8 cellular contexts compared by ENCODE assay signal in the genomic region with DNA sequence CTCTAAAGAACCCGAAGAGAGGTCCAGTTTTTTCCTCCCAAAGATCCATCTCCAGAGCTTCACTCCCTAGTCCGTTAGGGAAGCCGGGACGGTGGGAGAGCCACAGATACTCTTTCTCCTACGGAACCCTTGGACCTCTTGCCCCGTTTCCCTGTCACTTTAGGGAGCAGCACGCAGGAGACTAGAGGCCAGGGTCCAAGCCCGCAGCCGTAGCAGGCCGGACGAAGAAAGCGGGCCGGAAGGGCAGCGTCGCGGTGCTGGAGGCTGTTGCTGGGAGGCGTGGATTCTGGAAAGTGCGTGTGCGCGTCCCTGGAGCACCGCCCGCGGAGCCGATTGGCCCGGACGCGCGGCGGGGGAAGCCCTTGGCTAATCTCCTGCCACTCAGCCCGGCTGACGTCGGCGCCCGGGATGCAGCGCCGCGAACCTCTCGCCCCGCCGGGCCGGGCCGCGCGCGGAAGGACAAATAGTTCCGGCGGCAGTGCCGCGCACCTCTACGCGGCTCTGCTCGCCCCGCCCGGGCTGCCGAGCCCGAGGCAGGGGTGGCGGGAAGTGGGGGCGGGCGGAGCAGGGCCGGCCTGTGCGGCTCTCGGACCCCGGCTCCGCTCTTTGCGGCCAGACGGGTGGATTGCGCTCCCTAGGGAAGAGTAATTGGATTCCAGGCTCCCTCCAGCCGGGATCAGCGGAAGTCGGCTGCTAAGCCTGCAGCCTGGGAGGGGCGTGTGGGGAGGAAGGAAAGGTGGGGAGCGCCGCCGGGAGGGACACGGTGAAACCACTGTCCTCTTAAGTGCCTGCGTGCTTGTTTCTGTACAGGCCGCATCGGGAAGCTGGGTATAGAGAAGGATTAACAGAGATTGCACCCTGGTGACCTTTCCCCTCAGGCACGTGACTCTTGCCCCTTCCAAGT. TPM values are rescaled to one million over a fixed set of nuclear protein-coding genes. Genes with fewer than 3 reads are reported as not detected.
DNase-seq lines count a peak whose midpoint lies in the region; ATAC-seq and TF ChIP-seq lines count a peak whose summit lies in the region.

No MANE protein-coding gene starts in this region.

- H3K36me3 Mint-ChIP-seq in activated naive CD8-positive, alpha-beta T cell treated with anti-CD3 and anti-CD28 coated beads, Interleukin-2, amount 50 U/mL, for 24 hours (ENCODE audit: low read depth) = no peaks in the 10 kb centered on the region

- no peaks in the 10 kb centered on the region for H3K9me2 ChIP-seq in SU-DHL-6 (replicated peaks; ENCODE audit: insufficient read depth, low read length)

- H3K4me2 ChIP-seq in SU-DHL-6 (ENCODE audit: low read depth, low read length, poor library complexity, severe bottlenecking) (peak overlapping the region; percentile 65), parathyroid adenoma (ENCODE audit: low read length) (peak overlapping the region; percentile 77)

- peaks cover 27% of the 10 kb centered on the region for H3K4me1 Mint-ChIP-seq in activated naive CD8-positive, alpha-beta T cell treated with anti-CD3 and anti-CD28 coated beads, Interleukin-2, amount 50 U/mL, for 24 hours

- peak overlapping the region; percentile 79 for H3K9ac ChIP-seq in SU-DHL-6 (ENCODE audit: low read length)
- H3K9ac ChIP-seq in parathyroid adenoma = no peak overlapping the region

- ATAC-seq in HG02642 (IDR thresholded peaks at IDR 0.05; ENCODE audit: poor library complexity, unreplicated experiment) = peak; percentile 93
- ATAC-seq in activated naive CD8-positive, alpha-beta T cell treated with anti-CD3 and anti-CD28 coated beads, Interleukin-2, amount 50 U/mL, for 24 hours = peak; percentile 92

- H3K27me3 ChIP-seq in SU-DHL-6 (ENCODE audit: low read length) = no peaks in the 10 kb centered on the region
- no peaks in the 10 kb centered on the region for H3K27me3 ChIP-seq in parathyroid adenoma (ENCODE audit: control insufficient read depth, insufficient read depth, low read length)
- no peaks in the 10 kb centered on the region for H3K27me3 ChIP-seq in tibial artery

- H2AFZ ChIP-seq in SU-DHL-6 (ENCODE audit: low read depth, low read length, severe bottlenecking) = peak overlapping the region; percentile 97
- peak overlapping the region; percentile 82 for H2AFZ ChIP-seq in parathyroid adenoma

- H3K9me3 ChIP-seq in SU-DHL-6 (ENCODE audit: insufficient read depth, low read length) (no peaks in the 10 kb centered on the region), parathyroid adenoma (ENCODE audit: control insufficient read depth, low read length) (no peaks in the 10 kb centered on the region), tibial artery (no peaks in the 10 kb centered on the region)

- H3K27ac Mint-ChIP-seq in activated naive CD8-positive, alpha-beta T cell treated with anti-CD3 and anti-CD28 coated beads, Interleukin-2, amount 50 U/mL, for 24 hours = peak overlapping the region; percentile 72

- no peaks in the 10 kb centered on the region for H3K36me3 ChIP-seq in SU-DHL-6 (ENCODE audit: low read length)
- no peaks in the 10 kb centered on the region for H3K36me3 ChIP-seq in parathyroid adenoma (ENCODE audit: control insufficient read depth, insufficient read depth, low read length)
- no peaks in the 10 kb centered on the region for H3K36me3 ChIP-seq in tibial artery

- DNase-seq in GM12865 (ENCODE audit: low read depth) (peak; percentile 97), NCI-H1105 (lab: John Stamatoyannopoulos, UW) (peak; percentile 86), cardiac septum (ENCODE audit: low spot score) (peak; percentile 96), tibial artery (peak; percentile 91 to 97)
- peak; percentile 85 for DNase-seq in activated naive CD8-positive, alpha-beta T cell treated with anti-CD3 and anti-CD28 coated beads, Interleukin-2, amount 50 U/mL, for 24 hours

- H3K4me3 ChIP-seq in GM12865 (ENCODE audit: low read depth, low read length) (peak overlapping the region; percentile 76), SU-DHL-6 (ENCODE audit: insufficient read depth, low read length, poor library complexity, severe bottlenecking) (peak overlapping the region; percentile 65), parathyroid adenoma (ENCODE audit: low read depth, low read length) (peak overlapping the region; percentile 70), tibial artery (peak overlapping the region; percentile 65 to 79)

- no peak for TF ChIP-seq CTCF in GM12865 (IDR thresholded peaks at IDR 0.05; ENCODE audit: insufficient read depth, low read depth, low read length, missing control alignments)
- TF ChIP-seq CTCF in SU-DHL-6 (IDR thresholded peaks at IDR 0.05; ENCODE audit: insufficient read depth, low read length, poor library complexity, severe bottlenecking) = no peak
- TF ChIP-seq CTCF in parathyroid adenoma (IDR thresholded peaks at IDR 0.05) = no peak
- no peak for TF ChIP-seq CTCF in tibial artery (IDR thresholded peaks at IDR 0.05)

- H4K20me1 ChIP-seq in SU-DHL-6 (ENCODE audit: low read depth, low read length) = no peaks in the 10 kb centered on the region

- no peaks in the 10 kb centered on the region for H3K27me3 Mint-ChIP-seq in activated naive CD8-positive, alpha-beta T cell treated with anti-CD3 and anti-CD28 coated beads, Interleukin-2, amount 50 U/mL, for 24 hours

- peak overlapping the region; percentile 81 for H3K4me3 Mint-ChIP-seq in activated naive CD8-positive, alpha-beta T cell treated with anti-CD3 and anti-CD28 coated beads, Interleukin-2, amount 50 U/mL, for 24 hours

- no peaks in the 10 kb centered on the region for H3K9me3 Mint-ChIP-seq in activated naive CD8-positive, alpha-beta T cell treated with anti-CD3 and anti-CD28 coated beads, Interleukin-2, amount 50 U/mL, for 24 hours

- peaks cover 12% of the 10 kb centered on the region for H3F3A ChIP-seq in SU-DHL-6 (ENCODE audit: insufficient read depth)

- intact Hi-C loops in cardiac septum (cut with DNase I) (loop anchor here (1.0 to 10.0 kb wide), 2 partner anchors 31 to 152 kb away; partner anchors contain the start of genes TCF12 and ZNF280D), tibial artery (cut with DNase I; ENCODE audit: low total_unique reads) (loop anchor here (1.0 kb wide), 1 partner anchor 31 kb away; the partner anchor contains the start of gene TCF12)

- no peaks in the 10 kb centered on the region for H3K4me1 ChIP-seq in parathyroid adenoma
- H3K4me1 ChIP-seq in tibial artery = peaks cover 0 to 21% (median 10%) of the 10 kb centered on the region in 4 donors

- H3K27ac ChIP-seq in SU-DHL-6 (ENCODE audit: low read depth, low read length) (0 out of 2 replicates have a peak overlapping the region, but pooled peaks have one; percentile 19), parathyroid adenoma (peak overlapping the region; percentile 91), tibial artery (peak overlapping the region; percentile 92 to 95)

- H3K79me2 ChIP-seq in SU-DHL-6 (ENCODE audit: insufficient read depth, low read length) = no peaks in the 10 kb centered on the region
- H3K79me2 ChIP-seq in parathyroid adenoma = no peaks in the 10 kb centered on the region

RNA-seq across cellular contexts. Expression of gene TCF12, which starts 31.3 kb away (rescaled TPM):
- 57.3 TPM for total RNA-seq in cardiac septum

Comparison
In these comparisons a context has a peak if more than half of its experiments do, and no peak if none do; other contexts are left out.
1. Peak in every context shown above with its lines: DNase-seq, ATAC-seq, H3K4me3 ChIP-seq and H3K27ac ChIP-seq.
2. H3K27ac ChIP-seq: peak in every context shown above with its lines; median percentile 94 in tibial artery; 91 in parathyroid adenoma; 19 in SU-DHL-6.